Comparison of ENCODE assay signal across 1 cellular context in the genomic region with DNA sequence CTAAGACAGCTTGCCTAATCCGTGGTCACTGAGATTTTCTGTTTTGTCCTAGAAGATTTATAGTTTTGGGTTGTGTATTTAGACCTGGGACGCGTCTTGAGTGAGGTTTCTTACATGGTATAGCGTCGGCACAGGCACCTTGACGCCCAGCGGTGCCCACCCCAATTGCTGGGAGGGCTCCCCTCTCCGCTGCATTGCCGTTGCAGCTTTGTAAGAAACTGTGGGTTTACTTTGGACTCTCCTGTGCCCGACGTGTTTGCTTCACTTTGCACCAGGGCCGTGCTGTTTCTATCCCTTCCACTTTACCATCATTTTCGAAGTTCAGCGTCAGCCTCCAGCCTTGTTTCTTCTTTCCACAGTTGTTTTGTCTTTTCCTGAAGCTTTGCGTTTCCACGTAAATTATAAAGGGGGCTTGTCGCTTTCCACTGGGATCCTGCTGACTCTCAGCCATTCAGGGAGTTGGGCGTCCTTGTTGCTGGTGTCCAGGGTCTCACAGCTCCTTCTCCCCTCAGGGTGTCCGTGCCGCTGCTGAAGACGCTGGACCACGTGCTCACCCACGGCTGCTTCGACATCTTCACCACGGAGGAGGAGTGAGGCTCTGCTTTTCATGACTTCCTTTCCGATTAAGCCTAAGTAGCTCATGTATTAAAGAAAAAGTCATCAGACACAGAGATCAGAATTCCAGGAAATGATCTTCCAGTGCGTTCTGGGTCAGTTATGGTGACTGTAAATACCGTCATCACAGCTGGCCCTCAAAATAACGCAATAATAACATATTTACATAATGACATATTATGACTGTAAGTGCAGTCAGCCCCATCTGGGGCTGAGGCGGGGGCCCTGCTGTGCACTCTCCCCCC.
TF ChIP-seq lines count a peak whose summit lies in the region.

No MANE protein-coding gene starts in this region.

TF ChIP-seq in SK-N-SH, 30 proteins besides CTCF, POLR2A, EP300 and RAD21 (continued from another document):
- TF ChIP-seq, protein P1, sequence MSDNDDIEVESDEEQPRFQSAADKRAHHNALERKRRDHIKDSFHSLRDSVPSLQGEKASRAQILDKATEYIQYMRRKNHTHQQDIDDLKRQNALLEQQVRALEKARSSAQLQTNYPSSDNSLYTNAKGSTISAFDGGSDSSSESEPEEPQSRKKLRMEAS (IDR thresholded peaks at IDR 0.05; ENCODE audit: low read depth), result no peak
- TF ChIP-seq NFIC (IDR thresholded peaks at IDR 0.05; ENCODE audit: borderline replicate concordance) (no peak), CHD2 (IDR thresholded peaks at IDR 0.05; ENCODE audit: low read length, partially characterized antibody) (no peak), RFX5 (IDR thresholded peaks at IDR 0.05; ENCODE audit: low read length) (no peak), EZH2phosphoT487 (IDR thresholded peaks at IDR 0.05; ENCODE audit: borderline replicate concordance, low read depth) (no peak)
TF ChIP-seq in SK-N-SH: peak in this region for 0.
